Comparison of ENCODE assay signal across 11 cellular contexts in genomic region chr2:48328972-48329723, GRCh38. TPM values are rescaled to one million over a fixed set of nuclear protein-coding genes. Genes with fewer than 3 reads are reported as not detected.
DNase-seq lines count a peak whose midpoint lies in the region; ATAC-seq lines count a peak whose summit lies in the region.
"Had no signal": no experiment of that assay in that cellular context is flagged by ENCODE, and none has a peak within 500 bp of the region (broad histone marks: within the 10 kb centered on the region; RNA-seq: fewer than 3 reads in every experiment).

No MANE protein-coding gene starts in this region.

- H3K4me3 ChIP-seq in endocrine pancreas (ENCODE audit: control insufficient read depth, insufficient read depth, low read length) (peak overlapping the region; percentile 14), subcutaneous abdominal adipose tissue (ENCODE audit: low read depth in 1 of 5, low read length in 5 of 5) (no peak overlapping the region)
- H3K4me3 ChIP-seq: thoracic aorta had no signal

- intact Hi-C loops in activated CD4-positive, alpha-beta T cell treated with anti-CD3 and anti-CD28 coated beads for 36 hours (cut with DNase I, micrococcal nuclease) = no loop called here

- no peak overlapping the region for H3K27ac Mint-ChIP-seq in activated CD4-positive, alpha-beta T cell treated with anti-CD3 and anti-CD28 coated beads for 36 hours

- no peaks in the 10 kb centered on the region for H3K27me3 Mint-ChIP-seq in activated CD4-positive, alpha-beta T cell treated with anti-CD3 and anti-CD28 coated beads for 36 hours
- H3K27me3 Mint-ChIP-seq: T-cell had no signal

- peak overlapping the region; percentile 15 for H3K27ac ChIP-seq in subcutaneous abdominal adipose tissue (ENCODE audit: low read depth, low read length)
- H3K27ac ChIP-seq: thoracic aorta had no signal

- H3K9me3 ChIP-seq in endocrine pancreas (ENCODE audit: control insufficient read depth, low read length) (no peaks in the 10 kb centered on the region), subcutaneous abdominal adipose tissue (ENCODE audit: control insufficient read depth in 5 of 5, low read length in 5 of 5) (no peaks in the 10 kb centered on the region)
- H3K9me3 ChIP-seq: thoracic aorta had no signal

- DNase-seq in activated CD4-positive, alpha-beta T cell treated with anti-CD3 and anti-CD28 coated beads for 36 hours = no peak
- DNase-seq in activated CD4-positive, alpha-beta T cell treated with anti-CD3 and anti-CD28 coated beads, Interleukin-2, amount 50 U/mL, for 48 hours = no peak
- DNase-seq in NCI-H69 (lab: John Stamatoyannopoulos, UW) (peak; percentile 86), epidermal melanocyte (ENCODE audit: insufficient read length, low spot score) (no peak)
- DNase-seq: ACHN, T-cell had no signal

- POLR2A ChIA-PET in activated CD4-positive, alpha-beta T cell treated with anti-CD3 and anti-CD28 coated beads for 36 hours (lab: Charles Lee) = no interaction called here

- ATAC-seq in activated CD4-positive, alpha-beta T cell treated with anti-CD3 and anti-CD28 coated beads for 36 hours = peak; percentile 3
- no peak for ATAC-seq in GM18868 (IDR thresholded peaks at IDR 0.05; ENCODE audit: unreplicated experiment)
- no peak for ATAC-seq in GM18520 (IDR thresholded peaks at IDR 0.05; ENCODE audit: unreplicated experiment)

- H3K9ac ChIP-seq in endocrine pancreas (ENCODE audit: control insufficient read depth, insufficient read depth, low read length) = no peak overlapping the region
- H3K9ac ChIP-seq in subcutaneous abdominal adipose tissue (ENCODE audit: low read length in 5 of 5) = peak overlapping the region in 2 of 5 donors; percentile 35 to 51

- H3K27me3 ChIP-seq in endocrine pancreas (ENCODE audit: control insufficient read depth, insufficient read depth, low read length) = no peaks in the 10 kb centered on the region
- H3K27me3 ChIP-seq in subcutaneous abdominal adipose tissue (ENCODE audit: control insufficient read depth in 5 of 5, insufficient read depth in 4 of 5, low read length in 5 of 5) = no peaks in the 10 kb centered on the region

- H3K9me3 Mint-ChIP-seq in activated CD4-positive, alpha-beta T cell treated with anti-CD3 and anti-CD28 coated beads for 36 hours (ENCODE audit: low read depth) = no peaks in the 10 kb centered on the region
- H3K9me3 Mint-ChIP-seq: T-cell had no signal

- peaks cover 1% of the 10 kb centered on the region for H3K36me3 Mint-ChIP-seq in activated CD4-positive, alpha-beta T cell treated with anti-CD3 and anti-CD28 coated beads for 36 hours (ENCODE audit: low read depth)

- H3K4me1 ChIP-seq in endocrine pancreas (ENCODE audit: control insufficient read depth, insufficient read depth, low read length) (peaks cover 50% of the 10 kb centered on the region), subcutaneous abdominal adipose tissue (ENCODE audit: control insufficient read depth in 5 of 5, insufficient read depth in 5 of 5, low read length in 5 of 5) (peaks cover 0 to 46% (median 24%) of the 10 kb centered on the region in 5 donors)

- H3K36me3 ChIP-seq in endocrine pancreas (ENCODE audit: control insufficient read depth, insufficient read depth, low read length) = no peaks in the 10 kb centered on the region
- no peaks in the 10 kb centered on the region for H3K36me3 ChIP-seq in subcutaneous abdominal adipose tissue (ENCODE audit: control insufficient read depth in 5 of 5, insufficient read depth in 5 of 5, low read length in 5 of 5)
- H3K36me3 ChIP-seq: thoracic aorta had no signal

- no peak overlapping the region for H3K4me3 Mint-ChIP-seq in activated CD4-positive, alpha-beta T cell treated with anti-CD3 and anti-CD28 coated beads for 36 hours

- peaks cover 71% of the 10 kb centered on the region for H3K4me1 Mint-ChIP-seq in activated CD4-positive, alpha-beta T cell treated with anti-CD3 and anti-CD28 coated beads for 36 hours

- CTCF ChIA-PET in activated CD4-positive, alpha-beta T cell treated with anti-CD3 and anti-CD28 coated beads for 36 hours (lab: Charles Lee) = interaction anchor here (1.0 to 4.4 kb wide), 2 partner anchors 13 to 222 kb away, joined by 3 to 20 read pairs; no protein-coding TSS in a partner anchor

RNA-seq across cellular contexts. Expression of gene FOXN2, which starts 14.7 kb away (rescaled TPM):
- 10 to 100 TPM; 42.3 to 49.5 TPM for total RNA-seq in activated CD4-positive, alpha-beta T cell treated with anti-CD3 and anti-CD28 coated beads for 36 hours
